Comparison of ENCODE assay signal across 9 cellular contexts in genomic region chr10:78656815-78657621, GRCh38.
DNase-seq lines count a peak whose midpoint lies in the region; ATAC-seq and TF ChIP-seq lines count a peak whose summit lies in the region.
"Had no signal": no experiment of that assay in that cellular context is flagged by ENCODE, and none has a peak within 500 bp of the region (broad histone marks: within the 10 kb centered on the region; RNA-seq: fewer than 3 reads in every experiment).

No MANE protein-coding gene starts in this region.

- peaks cover 6% of the 10 kb centered on the region for H3K9me3 Mint-ChIP-seq in glutamatergic neuron (ENCODE audit: unreplicated experiment)
- H3K9me3 Mint-ChIP-seq: nephron had no signal

- no peak overlapping the region for H3K27ac Mint-ChIP-seq in glutamatergic neuron (ENCODE audit: unreplicated experiment)
- H3K27ac Mint-ChIP-seq: nephron had no signal

- DNase-seq in NCI-H748 treated with DMSO at 0.1 percent for 48 hours (lab: John Stamatoyannopoulos, UW), result peak; percentile 43
- DNase-seq in glutamatergic neuron, result peak; percentile 71
- DNase-seq in nucleus accumbens (lab: John Stamatoyannopoulos, UW), result peak in 43 of 56 donors; percentile 6 to 71 (median 42)
- DNase-seq in NCI-H1436 (lab: John Stamatoyannopoulos, UW), result no peak

- no peaks in the 10 kb centered on the region for H3K4me1 Mint-ChIP-seq in glutamatergic neuron (ENCODE audit: low read depth, unreplicated experiment)

- ATAC-seq in esophagus mucosa, result no peak
- ATAC-seq in HG03108 (IDR thresholded peaks at IDR 0.05; ENCODE audit: unreplicated experiment), result no peak
- ATAC-seq in GM21737 (IDR thresholded peaks at IDR 0.05; ENCODE audit: unreplicated experiment), result no peak

- no peak for TF ChIP-seq CTCF in C4-2B (conservative IDR thresholded peaks at IDR 0.05)
- TF ChIP-seq CTCF in glutamatergic neuron (IDR thresholded peaks at IDR 0.05; ENCODE audit: partially characterized antibody, unreplicated experiment), result no peak

- H3K27ac ChIP-seq in C4-2B, result peak overlapping the region; percentile 39

- peaks cover 4% of the 10 kb centered on the region for H3K27me3 Mint-ChIP-seq in glutamatergic neuron (ENCODE audit: unreplicated experiment)

- no peak overlapping the region for H3K4me3 Mint-ChIP-seq in glutamatergic neuron (ENCODE audit: unreplicated experiment)
- H3K4me3 Mint-ChIP-seq: nephron had no signal

- H3K36me3 Mint-ChIP-seq in glutamatergic neuron (ENCODE audit: unreplicated experiment), result peaks cover 4% of the 10 kb centered on the region
